Comparison of ENCODE assay signal across 21 cellular contexts in genomic region chr2:24566209-24566608, GRCh38.
"Had no signal": no experiment of that assay in that cellular context is flagged by ENCODE, and none has a peak within 500 bp of the region (broad histone marks: within the 10 kb centered on the region; RNA-seq: fewer than 3 reads in every experiment).

No MANE protein-coding gene starts in this region.

- H3K27ac ChIP-seq: RWPE1, SJCRH30 had no signal

- H3K27me3 ChIP-seq: MG63, SJCRH30 had no signal

- H3K36me3 ChIP-seq: MG63 had no signal

- ATAC-seq: Panc1, PC-3, SK-N-SH treated with all-trans-retinoic acid at 6 μM for 48 hours had no signal

- H3K4me3 ChIP-seq: MG63, SJCRH30 had no signal

- DNase-seq: Karpas-422, KG1, MG63, NCI-H1092, NCI-H1105 treated with DMSO at 0.1 percent for 48 hours, NCI-H1417 treated with DMSO at 0.1 percent for 48 hours, NCI-H187, NCI-H2029, NCI-H2081 treated with DMSO at 0.1 percent for 48 hours, NCI-H2171, NCI-H226, NCI-H446, NCI-H510A, NCI-H524 treated with DMSO at 0.1 percent for 48 hours, NCI-H774, PC-3, SHP77 treated with DMSO at 0.1 percent for 48 hours had no signal

- H3K9me3 ChIP-seq: MG63, SJCRH30 had no signal

- H3K4me1 ChIP-seq: SJCRH30 had no signal
